Comparison of ENCODE assay signal across 1 cellular context in the genomic region with DNA sequence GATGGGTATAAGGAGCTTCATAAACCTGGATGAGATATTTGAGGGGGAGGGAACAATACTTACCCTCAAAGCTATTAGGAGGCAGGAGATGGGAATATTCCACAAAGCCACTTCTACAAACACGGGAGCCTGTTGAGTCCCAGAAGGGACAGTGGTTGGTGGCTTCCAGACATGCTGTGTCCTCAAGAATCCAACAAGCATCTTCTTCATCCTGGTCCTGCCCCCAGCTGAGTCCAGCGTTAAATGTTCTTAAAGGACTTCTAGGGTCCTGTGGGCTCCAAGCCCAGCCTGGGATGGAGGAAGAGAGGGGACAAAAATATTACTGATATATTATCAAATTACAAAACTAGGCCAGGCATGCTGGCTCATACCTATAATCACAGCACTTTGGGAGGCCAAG.
TF ChIP-seq lines count a peak whose summit lies in the region.

No MANE protein-coding gene starts in this region.

TF ChIP-seq in H1, 55 proteins besides CTCF, POLR2A, EP300 and RAD21:
- TF ChIP-seq POLR2AphosphoS5 (IDR thresholded peaks at IDR 0.05; ENCODE audit: low read depth, low read length) (peak; percentile 59; the same call in 1 of the 2 replicates), POU5F1 (IDR thresholded peaks at IDR 0.05; ENCODE audit: low read depth, low read length) (no peak)
